9 cellular contexts compared by ENCODE assay signal in the genomic region with DNA sequence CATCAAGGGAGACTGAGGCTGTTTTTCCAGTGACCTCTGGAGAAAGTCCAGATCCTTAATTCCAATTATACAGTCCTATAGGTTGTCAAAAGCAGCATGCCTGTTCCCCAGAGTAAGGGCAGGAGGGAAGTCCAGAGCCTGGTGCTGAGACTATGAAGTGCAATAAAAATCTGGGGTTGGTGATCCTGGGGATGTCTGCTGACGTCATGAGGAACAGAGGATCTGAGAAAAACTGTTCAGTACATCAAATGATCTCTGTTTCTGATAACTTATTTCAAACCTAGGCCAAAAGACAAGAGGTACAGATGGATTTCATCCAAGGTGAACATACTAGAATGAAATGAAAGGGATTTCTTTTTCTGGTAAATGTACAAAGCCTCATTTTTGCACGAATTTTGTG. TPM values are rescaled to one million over a fixed set of nuclear protein-coding genes. Genes with fewer than 3 reads are reported as not detected.
"Had no signal": no experiment of that assay in that cellular context is flagged by ENCODE, and none has a peak within 500 bp of the region (broad histone marks: within the 10 kb centered on the region; RNA-seq: fewer than 3 reads in every experiment).

No MANE protein-coding gene starts in this region.

- DNase-seq: GDM1, GF-D8 had no signal

- ATAC-seq: GM12878 had no signal

- H3K4me3 ChIP-seq: GM12878 had no signal

- FAIRE-seq: G401.6, GM12878, GM12891, GM12892, GM18507, GM19239 had no signal

RNA-seq across cellular contexts. Expression of gene OR5W2, which starts 12.1 kb away (rescaled TPM):
- total RNA-seq: G401, GM12878 had no signal
- polyA plus RNA-seq: GM12878 had no signal

RNA-seq across cellular contexts. Expression of gene TRIM51, which starts 19.2 kb away (rescaled TPM):
- total RNA-seq: G401, GM12878 had no signal
- polyA plus RNA-seq: GM12878 had no signal

RNA-seq across cellular contexts. Expression of gene OR5I1, which starts 33.9 kb away (rescaled TPM):
- total RNA-seq: G401, GM12878 had no signal
- polyA plus RNA-seq: GM12878 had no signal
